9 cellular contexts compared by ENCODE assay signal in the genomic region with DNA sequence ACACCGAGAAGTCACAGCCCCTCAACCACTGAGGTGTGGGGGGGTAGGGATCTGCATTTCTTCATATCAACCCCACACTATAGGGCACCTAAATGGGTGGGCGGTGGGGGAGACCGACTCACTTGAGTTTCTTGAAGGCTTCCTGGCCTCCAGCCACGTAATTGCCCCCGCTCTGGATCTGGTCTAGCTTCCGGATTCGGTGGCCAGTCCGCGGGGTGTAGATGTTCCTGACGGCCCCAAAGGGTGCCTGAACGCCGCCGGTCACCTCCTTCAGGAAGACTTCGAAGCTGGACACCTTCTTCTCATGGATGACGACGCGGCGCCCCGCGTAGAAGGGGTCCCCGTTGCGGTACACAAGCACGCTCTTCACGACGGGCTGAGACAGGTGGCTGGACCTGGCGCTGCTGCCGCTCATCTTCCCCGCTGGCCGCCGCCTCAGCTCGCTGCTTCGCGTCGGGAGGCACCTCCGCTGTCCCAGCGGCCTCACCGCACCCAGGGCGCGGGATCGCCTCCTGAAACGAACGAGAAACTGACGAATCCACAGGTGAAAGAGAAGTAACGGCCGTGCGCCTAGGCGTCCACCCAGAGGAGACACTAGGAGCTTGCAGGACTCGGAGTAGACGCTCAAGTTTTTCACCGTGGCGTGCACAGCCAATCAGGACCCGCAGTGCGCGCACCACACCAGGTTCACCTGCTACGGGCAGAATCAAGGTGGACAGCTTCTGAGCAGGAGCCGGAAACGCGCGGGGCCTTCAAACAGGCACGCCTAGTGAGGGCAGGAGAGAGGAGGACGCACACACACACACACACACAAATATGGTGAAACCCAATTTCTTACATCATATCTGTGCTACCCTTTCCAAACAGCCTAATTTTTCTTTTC. TPM values are rescaled to one million over a fixed set of nuclear protein-coding genes. Genes with fewer than 3 reads are reported as not detected.
DNase-seq lines count a peak whose midpoint lies in the region; TF ChIP-seq lines count a peak whose summit lies in the region.
"Had no signal": no experiment of that assay in that cellular context is flagged by ENCODE, and none has a peak within 500 bp of the region (broad histone marks: within the 10 kb centered on the region; RNA-seq: fewer than 3 reads in every experiment).

Gene DCDC2 (minus strand): TSS at position 724 of the 883 bp plus-strand sequence. CDS start 309 bp downstream, at position 415.

- peak; percentile 24 to 39 for DNase-seq in activated CD4-positive, alpha-beta T cell treated with anti-CD3 and anti-CD28 coated beads, Interleukin-2, amount 50 U/mL, for 48 hours
- DNase-seq in effector memory CD4-positive, alpha-beta T cell, result peak in 2 of 3 donors; percentile 17 to 34
- DNase-seq in suprapubic skin (ENCODE audit: low spot score in 2 of 2), result peak; percentile 71 to 81
- no peak for DNase-seq in AML-193 (lab: John Stamatoyannopoulos, UW)
- DNase-seq in UCSD-AML1 (lab: John Stamatoyannopoulos, UW; ENCODE audit: unreplicated experiment), result no peak
- DNase-seq in OCI-M2 (lab: John Stamatoyannopoulos, UW; ENCODE audit: unreplicated experiment), result no peak

- H3K27ac ChIP-seq in HUES48 (ENCODE audit: low read depth, low read length), result no peak within 1 kb of the TSS
- no peak within 1 kb of the TSS for H3K27ac ChIP-seq in effector memory CD4-positive, alpha-beta T cell (ENCODE audit: insufficient read depth, low read length, poor library complexity, severe bottlenecking)
- H3K27ac ChIP-seq in mucosa of rectum (ENCODE audit: low read depth in 2 of 2, low read length in 2 of 2), result peak within 1 kb of the TSS in 1 of 2 donors; percentile 6
- no peak within 1 kb of the TSS for H3K27ac ChIP-seq in suprapubic skin

- TF ChIP-seq EP300 in suprapubic skin (IDR thresholded peaks at IDR 0.05), result no peak

- no peaks in the 10 kb centered on the region for H3K9me3 ChIP-seq in HUES48 (ENCODE audit: control insufficient read depth, insufficient read depth, low read length)
- no peaks in the 10 kb centered on the region for H3K9me3 ChIP-seq in effector memory CD4-positive, alpha-beta T cell (ENCODE audit: control insufficient read depth, low read length)
- no peaks in the 10 kb centered on the region for H3K9me3 ChIP-seq in mucosa of rectum (ENCODE audit: control insufficient read depth in 2 of 2, low read length in 2 of 2)
- H3K9me3 ChIP-seq in suprapubic skin, result no peaks in the 10 kb centered on the region

- TF ChIP-seq CTCF in suprapubic skin (IDR thresholded peaks at IDR 0.05), result no peak

- H3K27me3 ChIP-seq in HUES48 (ENCODE audit: control insufficient read depth, insufficient read depth, low read length) (peaks cover 23% of the 10 kb centered on the region), mucosa of rectum (ENCODE audit: control insufficient read depth in 2 of 2, insufficient read depth in 2 of 2, low read length in 2 of 2) (no peaks in the 10 kb centered on the region), suprapubic skin (no peaks in the 10 kb centered on the region)
- H3K27me3 ChIP-seq in effector memory CD4-positive, alpha-beta T cell (replicated peaks; ENCODE audit: control insufficient read depth, insufficient read depth, low read length, poor library complexity, severe bottlenecking), result no peaks in the 10 kb centered on the region

- TF ChIP-seq POLR2A in suprapubic skin (IDR thresholded peaks at IDR 0.05), result no peak

- H3K4me1 ChIP-seq in HUES48 (ENCODE audit: control insufficient read depth, insufficient read depth, low read length), result 0 out of 2 replicates have a peak, but pooled peaks cover 3% of the 10 kb centered on the region
- peaks cover 14% of the 10 kb centered on the region for H3K4me1 ChIP-seq in effector memory CD4-positive, alpha-beta T cell (ENCODE audit: control insufficient read depth, insufficient read depth, low read length, poor library complexity, severe bottlenecking)
- H3K4me1 ChIP-seq in mucosa of rectum (ENCODE audit: control insufficient read depth in 2 of 2, insufficient read depth in 2 of 2, low read length in 2 of 2), result peaks cover 14 to 15% of the 10 kb centered on the region in 2 donors
- H3K4me1 ChIP-seq in suprapubic skin, result peaks cover 18% of the 10 kb centered on the region

- H3K9ac ChIP-seq in HUES48 (ENCODE audit: low read depth, low read length), result no peak within 1 kb of the TSS
- peak within 1 kb of the TSS; percentile 13 to 56 for H3K9ac ChIP-seq in mucosa of rectum (ENCODE audit: low read depth in 1 of 2, low read length in 2 of 2)

- peak within 1 kb of the TSS; percentile 56 for H3K4me3 ChIP-seq in HUES48 (ENCODE audit: low read depth, low read length)
- H3K4me3 ChIP-seq in effector memory CD4-positive, alpha-beta T cell (ENCODE audit: insufficient read depth, low read depth, low read length, poor library complexity, severe bottlenecking), result peak within 1 kb of the TSS; percentile 51
- peak within 1 kb of the TSS; percentile 54 to 77 for H3K4me3 ChIP-seq in mucosa of rectum (ENCODE audit: low read length in 2 of 2)
- H3K4me3 ChIP-seq in suprapubic skin, result peak within 1 kb of the TSS; percentile 35

- H3K36me3 ChIP-seq in HUES48 (ENCODE audit: control insufficient read depth, insufficient read depth, low read length), result no peaks in the 10 kb centered on the region
- no peaks in the 10 kb centered on the region for H3K36me3 ChIP-seq in effector memory CD4-positive, alpha-beta T cell (ENCODE audit: control insufficient read depth, insufficient read depth, low read length)
- no peaks in the 10 kb centered on the region for H3K36me3 ChIP-seq in mucosa of rectum (ENCODE audit: control insufficient read depth in 2 of 2, insufficient read depth in 2 of 2, low read length in 2 of 2)
- no peaks in the 10 kb centered on the region for H3K36me3 ChIP-seq in suprapubic skin

- WGBS in suprapubic skin, result 10% methylated on average over 20 of the region's 61 CpGs

RNA-seq across cellular contexts. Expression of gene DCDC2, which starts in this region (rescaled TPM):
- under 1 TPM in 3 of 4 donors, not detected in 1; 0.15 to 0.55 (median 0.16) TPM for total RNA-seq in suprapubic skin
- total RNA-seq: pulmonary artery endothelial cell had no signal

Comparison
In these comparisons a context has a peak if more than half of its experiments do, and no peak if none do; other contexts are left out.
1. Peak in DNase-seq and H3K4me3 ChIP-seq in suprapubic skin; RNA of the gene not detected or under 1 TPM.
2. DNase-seq: peak in activated CD4-positive, alpha-beta T cell treated with anti-CD3 and anti-CD28 coated beads, Interleukin-2, amount 50 U/mL, for 48 hours (2 of 2) and effector memory CD4-positive, alpha-beta T cell (2 of 3); none in AML-193 (0 of 2), UCSD-AML1 (single experiment) and OCI-M2 (single experiment).
3. Peak in every context shown above with its lines, with median percentiles within 50 percentile points of each other: H3K4me3 ChIP-seq.